In the genomic region with DNA sequence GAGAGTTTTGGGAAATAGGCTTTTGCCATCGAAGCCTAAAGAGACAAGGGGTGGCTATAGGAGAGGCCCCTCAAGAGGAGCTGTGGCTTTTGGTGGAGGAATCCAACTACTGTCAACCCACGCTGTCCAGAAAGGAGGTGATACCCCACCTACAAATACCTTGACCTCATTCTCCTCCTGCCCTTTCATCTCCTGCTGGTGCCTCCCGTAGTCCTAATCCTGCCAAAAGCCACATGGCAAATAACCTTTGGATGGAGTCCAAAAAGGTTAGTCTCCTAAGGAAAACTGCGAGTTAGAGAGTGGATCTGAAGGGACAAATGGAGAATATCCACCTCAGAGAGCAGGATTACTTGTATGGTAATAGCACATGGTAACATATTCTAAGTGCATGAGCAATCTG, we compare ENCODE assay signal across 20 cellular contexts.
DNase-seq lines count a peak whose midpoint lies in the region; ATAC-seq and TF ChIP-seq lines count a peak whose summit lies in the region.
"Had no signal": no experiment of that assay in that cellular context is flagged by ENCODE, and none has a peak within 500 bp of the region (broad histone marks: within the 10 kb centered on the region; RNA-seq: fewer than 3 reads in every experiment).

No MANE protein-coding gene starts in this region.

- H2AFZ ChIP-seq in DND-41 (ENCODE audit: low read depth, low read length) = no peak overlapping the region
- H2AFZ ChIP-seq: GM23248 had no signal

- peaks cover 13% of the 10 kb centered on the region for H3K4me1 ChIP-seq in DND-41 (ENCODE audit: insufficient read depth, low read length)
- H3K4me1 ChIP-seq: BLaER1 had no signal

- H4K20me1 ChIP-seq in DND-41 (ENCODE audit: insufficient read depth, low read length) = peaks cover 2% of the 10 kb centered on the region; the same call in 1 of the 2 replicates
- H4K20me1 ChIP-seq: BLaER1 had no signal

- no peak overlapping the region for H3K4me2 ChIP-seq in DND-41 (ENCODE audit: insufficient read depth, low read length)
- H3K4me2 ChIP-seq: BLaER1 had no signal

- no peak overlapping the region for H3K9ac ChIP-seq in DND-41 (ENCODE audit: low read depth, low read length)
- H3K9ac ChIP-seq: BLaER1, GM23248 had no signal

- DNase-seq in DMS 273 (lab: John Stamatoyannopoulos, UW; ENCODE audit: unreplicated experiment) (peak; percentile 4), DMS 273 treated with DMSO at 0.1 percent for 48 hours (lab: John Stamatoyannopoulos, UW) (no peak), DND-41 (no peak), left lobe of liver (ENCODE audit: low spot score) (no peak), cortex of kidney (lab: John Stamatoyannopoulos, UW) (no peak)
- no peak for DNase-seq in activated naive CD8-positive, alpha-beta T cell treated with anti-CD3 and anti-CD28 coated beads for 36 hours
- DNase-seq: Caco-2; CD4-positive, CD25-positive, alpha-beta regulatory T cell; CD8-positive, alpha-beta T cell; DMS53; DMS79 treated with DMSO at 0.1 percent for 48 hours; GM23248; H7; HCEC 1CT had no signal

- H3K27me3 Mint-ChIP-seq in activated naive CD8-positive, alpha-beta T cell treated with anti-CD3 and anti-CD28 coated beads for 36 hours = no peaks in the 10 kb centered on the region
- H3K27me3 Mint-ChIP-seq: B cell had no signal

- 0 out of 2 replicates have a peak overlapping the region, but pooled peaks have one; percentile 4 for H3K27ac ChIP-seq in DND-41 (ENCODE audit: low read length)
- H3K27ac ChIP-seq: 22Rv1, BLaER1, C4-2B, GM23248 had no signal

- H3K79me2 ChIP-seq in DND-41 (ENCODE audit: insufficient read depth, low read length) = peaks cover 15% of the 10 kb centered on the region; the same call in 1 of the 2 replicates

- TF ChIP-seq CTCF in DND-41 (IDR thresholded peaks at IDR 0.05; ENCODE audit: borderline replicate concordance, extremely low read depth, low read length, poor library complexity, severe bottlenecking) = no peak

- H3K36me3 Mint-ChIP-seq in activated naive CD8-positive, alpha-beta T cell treated with anti-CD3 and anti-CD28 coated beads for 36 hours = peaks cover 28% of the 10 kb centered on the region

- peak overlapping the region; percentile 55 for H3K27ac Mint-ChIP-seq in activated naive CD8-positive, alpha-beta T cell treated with anti-CD3 and anti-CD28 coated beads for 36 hours
- H3K27ac Mint-ChIP-seq: B cell; CD8-positive, alpha-beta T cell had no signal

- H3K4me3 ChIP-seq in DND-41 (ENCODE audit: low read depth in 1 of 2, low read length in 2 of 2) = no peak overlapping the region
- H3K4me3 ChIP-seq: BLaER1, GM23248 had no signal

- H3K9me3 ChIP-seq in DND-41 (ENCODE audit: insufficient read depth, low read length, severe bottlenecking) = no peaks in the 10 kb centered on the region
- H3K9me3 ChIP-seq: BLaER1, Caco-2 had no signal

- H3K4me3 Mint-ChIP-seq in activated naive CD8-positive, alpha-beta T cell treated with anti-CD3 and anti-CD28 coated beads for 36 hours = no peak overlapping the region
- H3K4me3 Mint-ChIP-seq: B cell; CD4-positive, CD25-positive, alpha-beta regulatory T cell; CD8-positive, alpha-beta T cell had no signal

- no peak for ATAC-seq in DND-41 (ENCODE audit: insufficient read depth, low read depth)
- peak; percentile 46 for ATAC-seq in left lobe of liver
- ATAC-seq in GM18873 (IDR thresholded peaks at IDR 0.05; ENCODE audit: low FRiP score, unreplicated experiment) = no peak
- no peak for ATAC-seq in HG02840 (IDR thresholded peaks at IDR 0.05; ENCODE audit: low FRiP score, unreplicated experiment)
- ATAC-seq: CD8-positive, alpha-beta T cell had no signal

- no peaks in the 10 kb centered on the region for H3K36me3 ChIP-seq in DND-41 (ENCODE audit: insufficient read depth, low read length)
- H3K36me3 ChIP-seq: BLaER1 had no signal

- peaks cover 3% of the 10 kb centered on the region for H3K9me3 Mint-ChIP-seq in activated naive CD8-positive, alpha-beta T cell treated with anti-CD3 and anti-CD28 coated beads for 36 hours
- H3K9me3 Mint-ChIP-seq: CD8-positive, alpha-beta T cell had no signal

- peaks cover 56% of the 10 kb centered on the region for H3K4me1 Mint-ChIP-seq in activated naive CD8-positive, alpha-beta T cell treated with anti-CD3 and anti-CD28 coated beads for 36 hours
- H3K4me1 Mint-ChIP-seq: B cell had no signal

- H3K27me3 ChIP-seq in DND-41 (ENCODE audit: insufficient read depth, low read length, poor library complexity) = no peaks in the 10 kb centered on the region
- H3K27me3 ChIP-seq: BLaER1 had no signal
